ENCODE assay signal across 31 cellular contexts in genomic region chr3:141779667-141780066, GRCh38. TPM values are rescaled to one million over a fixed set of nuclear protein-coding genes. Genes with fewer than 3 reads are reported as not detected.
DNase-seq lines count a peak whose midpoint lies in the region; ATAC-seq, FAIRE-seq and TF ChIP-seq lines count a peak whose summit lies in the region.
"Had no signal": no experiment of that assay in that cellular context is flagged by ENCODE, and none has a peak within 500 bp of the region (broad histone marks: within the 10 kb centered on the region; RNA-seq: fewer than 3 reads in every experiment).

No MANE protein-coding gene starts in this region.

- FAIRE-seq in K562 (lab: Jason Lieb, UNC), result no peak
- FAIRE-seq: A204.1, GM12878, GM12892, GM18507 had no signal

- no peak for TF ChIP-seq EP300 in K562 (IDR thresholded peaks at IDR 0.05; ENCODE audit: low read length)

- no peak for TF ChIP-seq RAD21 in K562 (CRISPR knock-in tag; conservative IDR thresholded peaks at IDR 0.05 in 1 of 2, IDR thresholded peaks at IDR 0.05 in 1 of 2)

- H3K4me1 ChIP-seq in HEK293 (ENCODE audit: control insufficient read depth, insufficient read depth, low read length) (no peaks in the 10 kb centered on the region), K562 (replicated peaks in 1 of 2; ENCODE audit: control insufficient read depth in 2 of 2, insufficient read depth in 2 of 2, low read length in 2 of 2) (peaks cover 0 to 6% of the 10 kb centered on the region in 2 experiments; a peak in 2 of 5 replicates)
- H3K4me1 ChIP-seq: BE2C had no signal

- BruUV-seq in K562 (replicated peaks; lab: Mats Ljungman, UMichigan), result no TSS peak

- H3K27ac ChIP-seq in HEK293 (ENCODE audit: extremely low read depth, low read depth, low read length) (no peak overlapping the region), K562 (ENCODE audit: extremely low read depth, low read depth, low read length) (no peak overlapping the region)
- H3K27ac ChIP-seq: BLaER1 had no signal

- TF ChIP-seq CTCF in HEK293 (tag by site-specific recombination; IDR thresholded peaks at IDR 0.05) (no peak), K562 (IDR thresholded peaks at IDR 0.05 in 2 of 3, conservative IDR thresholded peaks at IDR 0.05 in 1 of 3; ENCODE audit: insufficient read depth in 2 of 3, low read depth in 1 of 3, low read length in 3 of 3) (no peak), glutamatergic neuron (IDR thresholded peaks at IDR 0.05; ENCODE audit: partially characterized antibody, unreplicated experiment) (no peak)

- H3K9me3 ChIP-seq in HEK293 (ENCODE audit: control insufficient read depth, insufficient read depth, low read depth, low read length) (no peaks in the 10 kb centered on the region), K562 (replicated peaks; ENCODE audit: control insufficient read depth, insufficient read depth, low read depth, low read length) (no peaks in the 10 kb centered on the region)
- H3K9me3 ChIP-seq: BE2C, BLaER1 had no signal

- peaks cover 1% of the 10 kb centered on the region for H3K27me3 Mint-ChIP-seq in glutamatergic neuron (ENCODE audit: unreplicated experiment)

- no peak for TF ChIP-seq POLR2A in K562 (conservative IDR thresholded peaks at IDR 0.05)

- ATAC-seq in K562 (no peak), HG02884 (IDR thresholded peaks at IDR 0.05; ENCODE audit: unreplicated experiment) (no peak)
- ATAC-seq: GM12878 had no signal

- H3K4me3 ChIP-seq in HEK293 (ENCODE audit: low read depth, low read length) (no peak overlapping the region), K562 (no peak overlapping the region)
- H3K4me3 ChIP-seq: BLaER1, GM12878 had no signal

- no peak overlapping the region for H2AFZ ChIP-seq in K562 (ENCODE audit: low read depth, low read length)

- H3K9me1 ChIP-seq in K562 (ENCODE audit: control insufficient read depth, insufficient read depth, low read length), result no peaks in the 10 kb centered on the region

- no peak overlapping the region for H3K9ac ChIP-seq in K562 (ENCODE audit: insufficient read depth in 1 of 2, low read depth in 2 of 2, low read length in 2 of 2)
- H3K9ac ChIP-seq: BLaER1 had no signal

- H3K79me2 ChIP-seq in K562 (ENCODE audit: control insufficient read depth, insufficient read depth, low read length), result no peaks in the 10 kb centered on the region

- no peak overlapping the region for H3K4me2 ChIP-seq in K562 (ENCODE audit: insufficient read depth, low read length)
- H3K4me2 ChIP-seq: BLaER1 had no signal

- DNase-seq in K562 (ENCODE audit: extremely low read depth in 1 of 4, low spot score in 3 of 4), result no peak
- no peak for DNase-seq in glutamatergic neuron
- no peak for DNase-seq in HuH-7 (ENCODE audit: low spot score)
- no peak for DNase-seq in NCI-H2107 treated with DMSO at 0.1 percent for 48 hours (lab: John Stamatoyannopoulos, UW; ENCODE audit: unreplicated experiment)
- DNase-seq: 8988T; ACHN; BE2C; C1 segment of cervical spinal cord; CD4-positive, alpha-beta memory T cell; CD4-positive, CD25-positive, alpha-beta regulatory T cell; CD8-positive, alpha-beta memory T cell; COR-L47; DMS 273 treated with DMSO at 0.1 percent for 48 hours; DMS153; DMS53; DMS79; DND-41; EL; GDM1 had no signal

- intact Hi-C loops in K562 (cut with micrococcal nuclease), result loop anchor here (5.0 kb wide), 1 partner anchor 98 kb away; the partner anchor contains the start of gene ATP1B3

- peaks cover 2% of the 10 kb centered on the region for H3K4me1 Mint-ChIP-seq in glutamatergic neuron (ENCODE audit: low read depth, unreplicated experiment)
- H3K4me1 Mint-ChIP-seq: CD14-positive monocyte; CD4-positive, alpha-beta memory T cell; CD4-positive, CD25-positive, alpha-beta regulatory T cell; CD8-positive, alpha-beta memory T cell had no signal

- in situ Hi-C loops in K562 (cut with MboI), result no loop called here

- H3K27me3 ChIP-seq in K562 (ENCODE audit: control insufficient read depth in 2 of 2, insufficient read depth in 2 of 2, low read length in 2 of 2), result no peaks in the 10 kb centered on the region
- H3K27me3 ChIP-seq: BE2C, BLaER1 had no signal

- H3K36me3 ChIP-seq in HEK293 (ENCODE audit: control insufficient read depth in 2 of 2, insufficient read depth in 1 of 2, low read length in 2 of 2), result no peaks in the 10 kb centered on the region
- H3K36me3 ChIP-seq in K562 (ENCODE audit: control insufficient read depth, insufficient read depth, low read length), result no peaks in the 10 kb centered on the region
- H3K36me3 ChIP-seq: BE2C, BLaER1 had no signal

- peak overlapping the region; percentile 64 for H3K27ac Mint-ChIP-seq in glutamatergic neuron (ENCODE audit: unreplicated experiment)
- H3K27ac Mint-ChIP-seq: CD14-positive monocyte; CD4-positive, alpha-beta memory T cell; CD4-positive, CD25-positive, alpha-beta regulatory T cell had no signal

- peaks cover 10% of the 10 kb centered on the region for H3K9me3 Mint-ChIP-seq in glutamatergic neuron (ENCODE audit: unreplicated experiment)
- H3K9me3 Mint-ChIP-seq: CD8-positive, alpha-beta memory T cell had no signal

- 100% methylated on average over 1 of the region's 1 CpG for WGBS in K562 (ENCODE audit: insufficient coverage, low coverage, missing lambda C conversion rate)

- CTCF ChIA-PET in HEK293 (lab: Yijun Ruan, JAX) (no interaction called here), K562 (lab: Yijun Ruan, JAX; ENCODE audit: low intra/inter-chr PET ratio) (interaction anchor here (0.7 kb wide), 1 partner anchor 1277 kb away, joined by 3 read pairs; no protein-coding TSS in a partner anchor)

- no peaks in the 10 kb centered on the region for H4K20me1 ChIP-seq in K562 (replicated peaks; ENCODE audit: control insufficient read depth, insufficient read depth, low read length)
- H4K20me1 ChIP-seq: BLaER1 had no signal

- H3K4me3 Mint-ChIP-seq in glutamatergic neuron (ENCODE audit: unreplicated experiment), result no peak overlapping the region
- H3K4me3 Mint-ChIP-seq: CD14-positive monocyte; CD4-positive, alpha-beta memory T cell; CD4-positive, CD25-positive, alpha-beta regulatory T cell; CD8-positive, alpha-beta memory T cell had no signal

- peaks cover 4% of the 10 kb centered on the region for H3K36me3 Mint-ChIP-seq in glutamatergic neuron (ENCODE audit: unreplicated experiment)
- H3K36me3 Mint-ChIP-seq: CD14-positive monocyte; CD4-positive, alpha-beta memory T cell had no signal

- POLR2A ChIA-PET in HEK293 (lab: Yijun Ruan, JAX), result no interaction called here
- POLR2A ChIA-PET in K562 (lab: Yijun Ruan, JAX), result no interaction called here

TF ChIP-seq in HEK293, 187 proteins besides CTCF, POLR2A, EP300 and RAD21 (continues in another document):
- TF ChIP-seq SETDB1 (IDR thresholded peaks at IDR 0.05; ENCODE audit: insufficient read length, low read length) (no peak), ZNF140 (tag by site-specific recombination; IDR thresholded peaks at IDR 0.05) (peak; percentile 8; the same call in 1 of the 2 replicates), ZNF701 (tag by site-specific recombination; IDR thresholded peaks at IDR 0.05) (no peak), ZNF112 (tag by site-specific recombination; IDR thresholded peaks at IDR 0.05) (no peak)

TF ChIP-seq in K562, 482 proteins besides CTCF, POLR2A, EP300 and RAD21:
- TF ChIP-seq ZC3H8 (IDR thresholded peaks at IDR 0.05), result no peak
- TF ChIP-seq ZNF146 (CRISPR knock-in tag; IDR thresholded peaks at IDR 0.05; ENCODE audit: unreplicated experiment), result peak; percentile 93

RNA-seq across cellular contexts. Expression of gene GRK7, which starts 16.5 kb away (rescaled TPM):
- total RNA-seq in K562 (2011; cell fraction: chromatin; rRNA removed; ENCODE audit: low replicate concordance), result not detected in 2 replicates
- 0.17 TPM in 1 of 2 replicates, not detected in the other for total RNA-seq in K562 (2011; cell fraction: nucleolus; rRNA removed)
- total RNA-seq in K562 (2011; cell fraction: nucleoplasm; rRNA removed), result not detected in 2 replicates
- not detected in 2 replicates for total RNA-seq in K562 (2014; rRNA removed)
- total RNA-seq in K562 (2014; rRNA removed; fragmentation: Illumina TruSeq; extraction: Trizol), result 0.04 TPM in 1 of 2 replicates, not detected in the other
- 0.08 TPM in 1 of 2 replicates, not detected in the other for total RNA-seq in K562 (2015; rRNA removed; fragmentation: Illumina TruSeq; extraction: Trizol)
- total RNA-seq in K562 (2021), result 0.04 TPM in 1 of 2 replicates, not detected in the other
- polyA plus RNA-seq in K562 (2011; rRNA removed), result not detected in 2 replicates
- polyA plus RNA-seq in K562 (2011; cell fraction: cytosol; rRNA removed), result not detected in 2 replicates
- 0.07 TPM in 1 of 2 replicates, not detected in the other for polyA plus RNA-seq in K562 (2011; cell fraction: nucleus; rRNA removed)
- 0.04 TPM in 1 of 2 replicates, not detected in the other for polyA plus RNA-seq in K562 (2012)
- polyA plus RNA-seq in K562 (2014; fragmentation: Illumina TruSeq; extraction: Trizol), result 0.07 TPM in 1 of 2 replicates, not detected in the other
- under 1 TPM; 0.01 TPM for polyA plus RNA-seq in K562 (2014; fragmentation: Nextera tagmentation; extraction: Ambion mirVana)
- polyA plus RNA-seq in K562 (2014; rRNA removed), result 0.04 and 0.08 TPM in 2 replicates
- polyA minus RNA-seq in K562 (2011; rRNA and poly(A)+ RNA removed), result 0.06 TPM in 1 of 2 replicates, not detected in the other
- not detected in 2 replicates for polyA minus RNA-seq in K562 (2011; cell fraction: cytosol; rRNA and poly(A)+ RNA removed)
- polyA minus RNA-seq in K562 (2011; cell fraction: nucleus; rRNA and poly(A)+ RNA removed), result not detected in 2 replicates
- not detected for total RNA-seq in glutamatergic neuron (ENCODE audit: unreplicated experiment)
- total RNA-seq: A673; CD4-positive, CD25-positive, alpha-beta regulatory T cell; CD8-positive, alpha-beta memory T cell; Daoy; G401; GM12878 had no signal
- polyA plus RNA-seq: AG04450; CD4-positive, alpha-beta memory T cell; CD8-positive, alpha-beta memory T cell; GM12878 had no signal

RNA-seq across cellular contexts. Expression of gene RNF7, which starts 41.6 kb away (rescaled TPM):
- total RNA-seq in K562 (2011; cell fraction: chromatin; rRNA removed; ENCODE audit: low replicate concordance), result 14.2 and 22.7 TPM in 2 replicates
- 17.0 TPM in 2 replicates for total RNA-seq in K562 (2011; cell fraction: nucleolus; rRNA removed)
- 28.5 and 47.3 TPM in 2 replicates for total RNA-seq in K562 (2011; cell fraction: nucleoplasm; rRNA removed)
- total RNA-seq in K562 (2014; rRNA removed) (34.7 and 38.8 TPM in 2 replicates), K562 (2014; rRNA removed; fragmentation: Illumina TruSeq; extraction: Trizol) (80.0 and 80.5 TPM in 2 replicates), K562 (2015; rRNA removed; fragmentation: Illumina TruSeq; extraction: Trizol) (69.1 and 77.9 TPM in 2 replicates), K562 (2021) (94.5 and 96.7 TPM in 2 replicates), glutamatergic neuron (ENCODE audit: unreplicated experiment) (95.0 TPM)
- polyA plus RNA-seq in K562 (2011; rRNA removed) (74.7 and 111 TPM in 2 replicates), K562 (2014; fragmentation: Illumina TruSeq; extraction: Trizol) (65.0 and 68.9 TPM in 2 replicates), K562 (2014; fragmentation: Nextera tagmentation; extraction: Ambion mirVana) (100 to 1,000 TPM; 112 to 133 TPM), K562 (2014; rRNA removed) (74.5 and 81.9 TPM in 2 replicates)
- 51.2 and 88.5 TPM in 2 replicates for polyA plus RNA-seq in K562 (2011; cell fraction: cytosol; rRNA removed)
- 23.4 and 45.3 TPM in 2 replicates for polyA plus RNA-seq in K562 (2011; cell fraction: nucleus; rRNA removed)
- 77.6 and 88.6 TPM in 2 replicates for polyA plus RNA-seq in K562 (2012)
- 23.4 and 27.3 TPM in 2 replicates for polyA minus RNA-seq in K562 (2011; rRNA and poly(A)+ RNA removed)
- polyA minus RNA-seq in K562 (2011; cell fraction: cytosol; rRNA and poly(A)+ RNA removed), result 15.2 and 27.5 TPM in 2 replicates
- 10.0 and 19.7 TPM in 2 replicates for polyA minus RNA-seq in K562 (2011; cell fraction: nucleus; rRNA and poly(A)+ RNA removed)

Comparison
In these comparisons a context has a peak if more than half of its experiments do, and no peak if none do; other contexts are left out.
1. Of the 44 proteins assayed by ChIP-seq in both K562 and HEK293: peak only in K562: none; only in HEK293: ZNF140; in both: ZNF146; in neither: 42.